In genomic region chr22:24585461-24585860, GRCh38 we compare ENCODE assay signal across 20 cellular contexts.
"Had no signal": no experiment of that assay in that cellular context is flagged by ENCODE, and none has a peak within 500 bp of the region (broad histone marks: within the 10 kb centered on the region; RNA-seq: fewer than 3 reads in every experiment).

No MANE protein-coding gene starts in this region.

- H3K4me1 ChIP-seq: uterus had no signal

- H3K4me3 ChIP-seq: coronary artery, heart left ventricle, sigmoid colon, skin epidermis, stomach, suprapubic skin, thyroid gland, upper lobe of left lung, uterus had no signal

- ATAC-seq: left colon had no signal

- H3K36me3 ChIP-seq: uterus had no signal

- FAIRE-seq: endothelial cell of umbilical vein had no signal

- H3K9me3 ChIP-seq: heart left ventricle, sigmoid colon, stomach, suprapubic skin, thyroid gland, upper lobe of left lung, uterus had no signal

- DNase-seq: effector CD4-positive, alpha-beta T cell; erythroblast; foreskin melanocyte; heart left ventricle; hippocampal formation; left colon; left ventricle myocardium superior; mesendoderm; naive B cell; sigmoid colon; stimulated activated CD4-positive, alpha-beta T cell treated with anti-CD3 and anti-CD28 coated beads, Interleukin-12 subunit alpha, Interleukin-12 subunit beta, amount 100 ng/mL, for 4 hours; stimulated activated naive CD4-positive, alpha-beta T cell; stomach; uterus had no signal

- H3K27me3 ChIP-seq: heart left ventricle, sigmoid colon, stomach, suprapubic skin, thyroid gland, upper lobe of left lung, uterus had no signal

- H3K27ac ChIP-seq: suprapubic skin, upper lobe of left lung, uterus had no signal
